ENCODE assay signal across 8 cellular contexts in the genomic region with DNA sequence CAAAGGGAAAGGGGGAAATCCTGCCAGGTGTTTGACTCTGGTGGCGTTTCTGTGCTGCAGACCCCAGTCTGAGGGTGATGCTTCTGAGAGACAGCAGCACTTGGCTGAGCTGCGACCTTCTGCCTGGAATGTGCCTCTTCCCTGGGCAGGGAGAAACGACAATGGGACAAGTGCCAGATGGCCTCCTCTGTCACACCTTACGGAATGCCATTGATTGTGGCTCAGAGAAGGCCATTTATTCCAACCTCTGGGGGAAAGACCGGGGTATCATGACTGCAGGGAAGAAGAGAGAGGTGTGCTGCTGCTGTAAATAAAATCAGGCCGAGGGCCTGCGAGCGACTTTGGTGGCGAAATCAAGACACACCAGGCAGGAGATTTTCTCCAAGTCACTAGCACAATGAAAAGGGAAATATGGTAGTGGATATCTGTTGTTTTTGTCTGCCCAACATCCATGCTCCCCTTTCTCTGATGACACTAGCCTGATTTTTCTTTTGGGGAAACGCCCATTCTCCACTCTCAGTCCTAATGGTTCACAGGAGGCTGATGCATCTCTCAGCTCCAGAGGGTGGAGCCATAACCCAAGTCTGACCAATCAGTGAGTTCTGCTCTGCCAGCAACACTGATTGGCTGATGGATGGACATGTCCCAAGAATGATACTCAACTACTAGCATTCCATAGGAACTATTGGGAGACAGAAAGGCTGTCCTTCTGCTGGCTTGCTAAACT.
A peak's percentile ranks its signal among the peaks of the same experiment; 100 is the strongest.
DNase-seq lines count a peak whose midpoint lies in the region; ATAC-seq, FAIRE-seq and TF ChIP-seq lines count a peak whose summit lies in the region.

No MANE protein-coding gene starts in this region.

- TF ChIP-seq CTCF in astrocyte (IDR thresholded peaks at IDR 0.05; ENCODE audit: insufficient read depth, low read depth, low read length) = no peak
- peak; percentile 38; the same call in 1 of the 2 replicates for TF ChIP-seq CTCF in HepG2 (CRISPR knock-in tag; IDR thresholded peaks at IDR 0.05)

- H3K27me3 Mint-ChIP-seq in CD4-positive, CD25-positive, alpha-beta regulatory T cell = no peaks in the 10 kb centered on the region
- no peaks in the 10 kb centered on the region for H3K27me3 Mint-ChIP-seq in astrocyte (ENCODE audit: low read depth, unreplicated experiment)
- H3K27me3 Mint-ChIP-seq in CD4-positive, alpha-beta memory T cell = no peaks in the 10 kb centered on the region

- BruUV-seq in HepG2 (replicated peaks; lab: Mats Ljungman, UMichigan) = no TSS peak

- H3K4me3 ChIP-seq in CD4-positive, CD25-positive, alpha-beta regulatory T cell (ENCODE audit: low read depth, low read length) = no peak overlapping the region
- no peak overlapping the region for H3K4me3 ChIP-seq in astrocyte (ENCODE audit: insufficient read depth, low read depth, low read length)
- 0 out of 6 replicates have a peak overlapping the region, but pooled peaks of 1 of the 3 experiments have one; percentile 8 for H3K4me3 ChIP-seq in HepG2 (replicated peaks in 1 of 3; ENCODE audit: insufficient read depth in 1 of 3, low read depth in 2 of 3, low read length in 3 of 3)
- H3K4me3 ChIP-seq in CD4-positive, alpha-beta memory T cell (ENCODE audit: low read length in 2 of 2) = no peak overlapping the region

- H3K9ac ChIP-seq in astrocyte (ENCODE audit: low read length) (no peak overlapping the region), HepG2 (ENCODE audit: insufficient read depth, low read depth, low read length) (no peak overlapping the region)

- TF ChIP-seq POLR2A in HepG2 (IDR thresholded peaks at IDR 0.05; ENCODE audit: insufficient read depth in 1 of 2, low read depth in 2 of 2, low read length in 2 of 2) = no peak

- POLR2A ChIA-PET in HepG2 (lab: Yijun Ruan, JAX) = interaction anchor here (1.2 to 7.1 kb wide), 4 partner anchors 9 to 54 kb away, joined by 4 to 85 read pairs (median 36); no protein-coding TSS in a partner anchor
- POLR2A ChIA-PET in CD4-positive, alpha-beta memory T cell (lab: Charles Lee; ENCODE audit: partially characterized antibody) = no interaction called here

- H3K9me3 ChIP-seq in CD4-positive, CD25-positive, alpha-beta regulatory T cell (ENCODE audit: control insufficient read depth in 2 of 2, low read length in 2 of 2) = no peaks in the 10 kb centered on the region
- H3K9me3 ChIP-seq in astrocyte (ENCODE audit: insufficient read depth, low read depth, low read length) (no peaks in the 10 kb centered on the region), HepG2 (ENCODE audit: low read length) (no peaks in the 10 kb centered on the region)
- no peaks in the 10 kb centered on the region for H3K9me3 ChIP-seq in CD4-positive, alpha-beta memory T cell (ENCODE audit: control insufficient read depth in 1 of 2, low read length in 2 of 2)

- peak overlapping the region in 2 of 3 donors; percentile 9 to 79 for H3K27ac Mint-ChIP-seq in CD4-positive, CD25-positive, alpha-beta regulatory T cell
- peak overlapping the region; percentile 42 for H3K27ac Mint-ChIP-seq in astrocyte (ENCODE audit: unreplicated experiment)
- H3K27ac Mint-ChIP-seq in CD4-positive, alpha-beta memory T cell = peak overlapping the region in 2 of 7 donors; percentile 22 to 35

- H3K4me1 ChIP-seq in CD4-positive, CD25-positive, alpha-beta regulatory T cell (ENCODE audit: control insufficient read depth, insufficient read depth, low read length, poor library complexity, severe bottlenecking) = peaks cover 24% of the 10 kb centered on the region
- H3K4me1 ChIP-seq in astrocyte (ENCODE audit: insufficient read depth, low read length) = peaks cover 70% of the 10 kb centered on the region
- peaks cover 90% of the 10 kb centered on the region for H3K4me1 ChIP-seq in HepG2 (ENCODE audit: insufficient read depth, low read length)
- H3K4me1 ChIP-seq in CD4-positive, alpha-beta memory T cell (ENCODE audit: insufficient read depth, low read length) = peaks cover 17% of the 10 kb centered on the region

- peaks cover 17 to 92% (median 61%) of the 10 kb centered on the region in 4 donors for H3K4me1 Mint-ChIP-seq in CD4-positive, CD25-positive, alpha-beta regulatory T cell
- peaks cover 60% of the 10 kb centered on the region for H3K4me1 Mint-ChIP-seq in astrocyte (ENCODE audit: low read depth, unreplicated experiment)
- H3K4me1 Mint-ChIP-seq in CD4-positive, alpha-beta memory T cell = peaks cover 24 to 64% (median 42%) of the 10 kb centered on the region in 4 donors

- ATAC-seq in CD4-positive, CD25-positive, alpha-beta regulatory T cell (ENCODE audit: low read depth in 2 of 2) = peak in 1 of 2 donors; percentile 34
- ATAC-seq in HG02678 (IDR thresholded peaks at IDR 0.05; ENCODE audit: unreplicated experiment) = peak; percentile 56
- peak; percentile 46 for ATAC-seq in HepG2

- no peak for FAIRE-seq in astrocyte (lab: Jason Lieb, UNC)
- FAIRE-seq in HepG2 (lab: Jason Lieb, UNC) = peak; percentile 42

- 46% methylated on average over 10 of the region's 10 CpGs for WGBS in HepG2 (ENCODE audit: low lambda C conversion rate)

- H3K27ac ChIP-seq in CD4-positive, CD25-positive, alpha-beta regulatory T cell (ENCODE audit: insufficient read depth, low read length, poor library complexity, severe bottlenecking) = no peak overlapping the region
- H3K27ac ChIP-seq in astrocyte (ENCODE audit: low read depth, low read length) (peak overlapping the region; percentile 1), HepG2 (ENCODE audit: extremely low read length, insufficient read depth, low read length) (peak overlapping the region; percentile 37)
- no peak overlapping the region for H3K27ac ChIP-seq in CD4-positive, alpha-beta memory T cell (ENCODE audit: low read depth, low read length)

- no peaks in the 10 kb centered on the region for H3K27me3 ChIP-seq in CD4-positive, CD25-positive, alpha-beta regulatory T cell (ENCODE audit: control insufficient read depth, insufficient read depth, low read length)
- H3K27me3 ChIP-seq in astrocyte (ENCODE audit: insufficient read depth, low read length) = no peaks in the 10 kb centered on the region
- no peaks in the 10 kb centered on the region for H3K27me3 ChIP-seq in HepG2 (ENCODE audit: control insufficient read depth in 1 of 2, insufficient read depth in 2 of 2, low read length in 2 of 2)
- H3K27me3 ChIP-seq in CD4-positive, alpha-beta memory T cell (ENCODE audit: insufficient read depth, low read length) = no peaks in the 10 kb centered on the region

- intact Hi-C loops in HepG2 (cut with micrococcal nuclease; ENCODE audit: unreplicated experiment) = loop anchor here (5.0 kb wide), 2 partner anchors 95 to 160 kb away; no protein-coding TSS in a partner anchor
- intact Hi-C loops in CD4-positive, alpha-beta memory T cell (cut with micrococcal nuclease) = no loop called here

- TF ChIP-seq EP300 in HepG2 (IDR thresholded peaks at IDR 0.05; ENCODE audit: low read depth in 2 of 2, low read length in 2 of 2) (no peak), HepG2 (CRISPR knock-in tag; IDR thresholded peaks at IDR 0.05; ENCODE audit: borderline replicate concordance) (no peak)

- in situ Hi-C loops in HepG2 (cut with HindIII; ENCODE audit: extremely low pct_ligation_motif_present, low pct_unique_long_range_greater_than_20kb) = no loop called here

- H2AFZ ChIP-seq in astrocyte (ENCODE audit: low read depth, low read length) (no peak overlapping the region), HepG2 (ENCODE audit: low read length) (no peak overlapping the region)

- peaks cover 56% of the 10 kb centered on the region for H3K79me2 ChIP-seq in astrocyte (ENCODE audit: insufficient read depth, low read length)
- H3K79me2 ChIP-seq in HepG2 (ENCODE audit: insufficient read depth, low read length) = peaks cover 24% of the 10 kb centered on the region

- peaks cover 10% of the 10 kb centered on the region for H3K36me3 ChIP-seq in CD4-positive, CD25-positive, alpha-beta regulatory T cell (ENCODE audit: control insufficient read depth, insufficient read depth, low read length)
- H3K36me3 ChIP-seq in astrocyte (ENCODE audit: insufficient read depth, low read length) (no peaks in the 10 kb centered on the region), HepG2 (replicated peaks in 1 of 2; ENCODE audit: control insufficient read depth in 1 of 2, insufficient read depth in 2 of 2, low read length in 2 of 2) (no peaks in the 10 kb centered on the region)
- H3K36me3 ChIP-seq in CD4-positive, alpha-beta memory T cell (ENCODE audit: insufficient read depth, low read length) = no peaks in the 10 kb centered on the region

- H3K4me2 ChIP-seq in astrocyte (ENCODE audit: low read length) (no peak overlapping the region), HepG2 (ENCODE audit: low read depth, low read length) (peak overlapping the region; percentile 79)

- peaks cover 41% of the 10 kb centered on the region for H3K36me3 Mint-ChIP-seq in CD4-positive, CD25-positive, alpha-beta regulatory T cell
- peaks cover 5% of the 10 kb centered on the region for H3K36me3 Mint-ChIP-seq in astrocyte (ENCODE audit: low read depth, unreplicated experiment)
- H3K36me3 Mint-ChIP-seq in CD4-positive, alpha-beta memory T cell = peaks cover 4 to 14% of the 10 kb centered on the region in 2 donors

- CTCF ChIA-PET in HepG2 (lab: Yijun Ruan, JAX; ENCODE audit: low intra/inter-chr PET ratio, low total read pairs) = no interaction called here
- CTCF ChIA-PET in CD4-positive, alpha-beta memory T cell (lab: Charles Lee; ENCODE audit: partially characterized antibody) = interaction anchor here (1.2 kb wide), 1 partner anchor 11 kb away, joined by 3 read pairs; no protein-coding TSS in a partner anchor

- H4K20me1 ChIP-seq in astrocyte (ENCODE audit: insufficient read depth, low read length) (no peaks in the 10 kb centered on the region), HepG2 (ENCODE audit: insufficient read depth, low read length) (no peaks in the 10 kb centered on the region)

- H3K9me3 Mint-ChIP-seq in CD4-positive, CD25-positive, alpha-beta regulatory T cell = peaks cover 0 to 3% (median 0%) of the 10 kb centered on the region in 7 donors
- H3K9me3 Mint-ChIP-seq in astrocyte (ENCODE audit: unreplicated experiment) = peaks cover 3% of the 10 kb centered on the region
- H3K9me3 Mint-ChIP-seq in CD4-positive, alpha-beta memory T cell = no peaks in the 10 kb centered on the region

- DNase-seq in CD4-positive, CD25-positive, alpha-beta regulatory T cell = peak in 1 of 3 donors; percentile 36
- DNase-seq in astrocyte (ENCODE audit: low read depth) (no peak), HepG2 (ENCODE audit: low spot score) (peak; percentile 68), NCI-H1694 treated with DMSO at 0.1 percent for 48 hours (lab: John Stamatoyannopoulos, UW) (no peak), NCI-H2107 treated with DMSO at 0.1 percent for 48 hours (lab: John Stamatoyannopoulos, UW; ENCODE audit: unreplicated experiment) (no peak), epidermal melanocyte (ENCODE audit: insufficient read length, low spot score) (no peak)
- no peak for DNase-seq in CD4-positive, alpha-beta memory T cell

- peak overlapping the region in 1 of 4 donors; percentile 44 for H3K4me3 Mint-ChIP-seq in CD4-positive, CD25-positive, alpha-beta regulatory T cell
- H3K4me3 Mint-ChIP-seq in astrocyte (ENCODE audit: unreplicated experiment) = no peak overlapping the region
- H3K4me3 Mint-ChIP-seq in CD4-positive, alpha-beta memory T cell = no peak overlapping the region

- no peak for TF ChIP-seq RAD21 in HepG2 (CRISPR knock-in tag; IDR thresholded peaks at IDR 0.05)

TF ChIP-seq in HepG2, 621 proteins besides CTCF, POLR2A, EP300 and RAD21 (continues in another document):
- TF ChIP-seq ZNF546 (CRISPR knock-in tag; conservative IDR thresholded peaks at IDR 0.05) (no peak), ZSCAN12 (CRISPR knock-in tag; IDR thresholded peaks at IDR 0.05) (no peak)

Comparison
In these comparisons a context has a peak if more than half of its experiments do, and no peak if none do; other contexts are left out.
1. H3K27ac ChIP-seq: peak in astrocyte (single experiment) and HepG2 (single experiment); none in CD4-positive, CD25-positive, alpha-beta regulatory T cell (single experiment) and CD4-positive, alpha-beta memory T cell (single experiment).